Comparison of ENCODE assay signal across 7 cellular contexts in genomic region chr10:84167289-84167653, GRCh38.
DNase-seq lines count a peak whose midpoint lies in the region; ATAC-seq lines count a peak whose summit lies in the region.
"Not testable (repeated sequence)": the region's sequence is repeated elsewhere in the genome, so short reads cannot be mapped to it uniquely, and the experiment has no call there.

No MANE protein-coding gene starts in this region.

- DNase-seq in epithelial cell of prostate (ENCODE audit: low read depth, low spot score) = not testable (repeated sequence)

- H3K4me3 ChIP-seq in GM08714 (ENCODE audit: low read length) = peak overlapping the region; percentile 52; the same call in 1 of the 2 replicates

- ATAC-seq in GM19023 (IDR thresholded peaks at IDR 0.05; ENCODE audit: unreplicated experiment) = peak; percentile 22
- peak; percentile 19 for ATAC-seq in GM21390 (IDR thresholded peaks at IDR 0.05; ENCODE audit: unreplicated experiment)
- ATAC-seq in HG02642 (IDR thresholded peaks at IDR 0.05; ENCODE audit: poor library complexity, unreplicated experiment) = peak; percentile 25
- ATAC-seq in HG03066 (IDR thresholded peaks at IDR 0.05; ENCODE audit: low read depth, unreplicated experiment) = peak; percentile 14
- peak; percentile 11 for ATAC-seq in HG03571 (IDR thresholded peaks at IDR 0.05; ENCODE audit: unreplicated experiment)

- H3K27ac ChIP-seq in epithelial cell of prostate = peak overlapping the region; percentile 48
